ENCODE assay signal across 10 cellular contexts in the genomic region with DNA sequence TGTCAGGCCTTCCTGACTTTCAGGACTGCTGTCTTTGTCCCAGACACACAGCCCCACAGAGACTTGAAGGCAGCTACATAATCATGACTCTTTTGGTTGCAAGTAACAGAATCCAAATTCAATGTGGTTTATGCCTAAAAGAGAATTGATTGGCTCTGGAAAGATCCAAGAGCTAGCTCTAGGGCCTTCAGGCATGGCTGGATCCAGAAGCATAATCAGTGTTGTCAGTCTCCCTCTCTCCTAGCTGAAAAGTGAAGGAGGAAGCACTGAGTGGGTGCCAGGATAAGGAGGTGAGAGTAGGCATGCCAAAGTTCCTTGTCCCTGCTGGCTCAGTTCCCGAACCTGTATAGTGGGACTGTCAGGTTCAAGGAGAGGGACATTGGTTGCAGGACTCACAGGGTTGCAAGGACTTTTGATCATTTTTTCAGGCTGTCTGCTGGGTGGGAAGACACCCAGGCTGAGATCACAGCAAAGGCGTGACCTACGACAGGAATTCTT. TPM values are rescaled to one million over a fixed set of nuclear protein-coding genes. Genes with fewer than 3 reads are reported as not detected.
"Had no signal": no experiment of that assay in that cellular context is flagged by ENCODE, and none has a peak within 500 bp of the region (broad histone marks: within the 10 kb centered on the region; RNA-seq: fewer than 3 reads in every experiment).

No MANE protein-coding gene starts in this region.

- FAIRE-seq: H1, H54, K562 had no signal

- ATAC-seq: GM23338, K562 had no signal

- H3K9me3 Mint-ChIP-seq: GM23338, H9 had no signal

- H3K4me3 Mint-ChIP-seq: GM23338, H9 had no signal

- DNase-seq: H9, HCEC 1CT, IMR-90, KG1 had no signal

- H3K4me2 ChIP-seq: GM23338 had no signal

- H3K4me1 Mint-ChIP-seq: GM23338 had no signal

- H3K27ac ChIP-seq: HL-60 had no signal

- H3K4me3 ChIP-seq: GM23338, K562 had no signal

- H3K27ac Mint-ChIP-seq: GM23338 had no signal

RNA-seq across cellular contexts. Expression of a gene that starts 25.5 kb away (rescaled TPM):
- total RNA-seq: GM23338, H1, H9, HT1080, IMR-90 had no signal
- polyA plus RNA-seq: GM23338, H1, IMR-90, K562 had no signal

RNA-seq across cellular contexts. Expression of a gene that starts 37.8 kb away (rescaled TPM):
- total RNA-seq: HT1080, IMR-90 had no signal
- polyA plus RNA-seq: IMR-90, K562 had no signal
